9 cellular contexts compared by ENCODE assay signal in the genomic region with DNA sequence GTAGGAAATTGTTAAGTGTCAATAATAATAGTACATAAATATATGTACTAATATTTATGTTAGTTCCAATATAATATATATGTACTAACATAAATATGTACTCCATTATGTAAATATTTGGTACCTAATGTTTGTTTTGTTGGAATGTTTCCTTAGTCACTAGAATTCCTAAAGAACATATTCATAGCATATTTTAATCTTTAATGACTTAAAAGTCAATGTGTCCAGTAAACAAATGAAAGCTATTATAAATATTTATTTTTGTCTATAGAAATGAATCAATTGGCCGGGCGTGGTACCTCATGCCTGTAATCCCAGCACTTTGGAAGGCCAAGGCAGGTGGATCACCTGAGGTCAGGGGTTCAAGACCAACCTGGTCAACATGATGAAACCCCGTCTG.
"Had no signal": no experiment of that assay in that cellular context is flagged by ENCODE, and none has a peak within 500 bp of the region (broad histone marks: within the 10 kb centered on the region; RNA-seq: fewer than 3 reads in every experiment).

No MANE protein-coding gene starts in this region.

- H2AFZ ChIP-seq: GM23248 had no signal

- H3K9me3 ChIP-seq: HAP-1 had no signal

- DNase-seq: GM23248, GOT3, H7, HFFc6, KBM-7 had no signal

- ATAC-seq: HCT116, HepG2 had no signal

- H3K4me1 ChIP-seq: HAP-1 had no signal

- H3K9ac ChIP-seq: GM23248 had no signal

- H3K36me3 ChIP-seq: HAP-1 had no signal

- H3K27ac ChIP-seq: GM23248, HL-60 had no signal

- H3K4me3 ChIP-seq: GM23248, HAP-1 had no signal
